Comparison of ENCODE assay signal across 17 cellular contexts in genomic region chr13:109802936-109803335, GRCh38. TPM values are rescaled to one million over a fixed set of nuclear protein-coding genes. Genes with fewer than 3 reads are reported as not detected.
DNase-seq lines count a peak whose midpoint lies in the region; ATAC-seq, FAIRE-seq and TF ChIP-seq lines count a peak whose summit lies in the region.
"Had no signal": no experiment of that assay in that cellular context is flagged by ENCODE, and none has a peak within 500 bp of the region (broad histone marks: within the 10 kb centered on the region; RNA-seq: fewer than 3 reads in every experiment).

No MANE protein-coding gene starts in this region.

- H3K4me1 Mint-ChIP-seq in type B pancreatic cell (ENCODE audit: unreplicated experiment) = no peaks in the 10 kb centered on the region
- H3K4me1 Mint-ChIP-seq: CD4-positive, alpha-beta memory T cell had no signal

- H3K27me3 ChIP-seq in HepG2 (ENCODE audit: control insufficient read depth in 1 of 2, insufficient read depth in 2 of 2, low read length in 2 of 2) = no peaks in the 10 kb centered on the region

- BruUV-seq in HepG2 (replicated peaks; lab: Mats Ljungman, UMichigan) = no TSS peak

- intact Hi-C loops in HepG2 (cut with micrococcal nuclease; ENCODE audit: unreplicated experiment) = no loop called here

- peak; percentile 80 for FAIRE-seq in HepG2 (lab: Jason Lieb, UNC)
- FAIRE-seq in D721Med (lab: Jason Lieb, UNC) = no peak

- no peak for TF ChIP-seq RAD21 in HepG2 (CRISPR knock-in tag; IDR thresholded peaks at IDR 0.05)

- in situ Hi-C loops in HepG2 (cut with HindIII; ENCODE audit: extremely low pct_ligation_motif_present, low pct_unique_long_range_greater_than_20kb) = no loop called here

- H3K36me3 Mint-ChIP-seq in type B pancreatic cell = no peaks in the 10 kb centered on the region
- H3K36me3 Mint-ChIP-seq: CD4-positive, alpha-beta memory T cell had no signal

- TF ChIP-seq POLR2A in HepG2 (IDR thresholded peaks at IDR 0.05; ENCODE audit: insufficient read depth in 1 of 2, low read depth in 2 of 2, low read length in 2 of 2) = no peak

- ATAC-seq in HepG2 (peak; percentile 100), HG02938 (IDR thresholded peaks at IDR 0.05; ENCODE audit: unreplicated experiment) (no peak)

- H3K79me2 ChIP-seq in HepG2 (ENCODE audit: insufficient read depth, low read length) = no peaks in the 10 kb centered on the region

- CTCF ChIA-PET in HepG2 (lab: Yijun Ruan, JAX; ENCODE audit: low intra/inter-chr PET ratio, low total read pairs) = no interaction called here

- WGBS in HepG2 (ENCODE audit: low lambda C conversion rate) = 4% methylated on average over 4 of the region's 4 CpGs

- H4K20me1 ChIP-seq in HepG2 (ENCODE audit: insufficient read depth, low read length) = no peaks in the 10 kb centered on the region

- POLR2A ChIA-PET in HepG2 (lab: Yijun Ruan, JAX) = no interaction called here

- H3K9ac ChIP-seq in HepG2 (ENCODE audit: insufficient read depth, low read depth, low read length) = no peak overlapping the region

- TF ChIP-seq EP300 in HepG2 (IDR thresholded peaks at IDR 0.05; ENCODE audit: low read depth in 2 of 2, low read length in 2 of 2) (peak in 1 of 2 experiments; percentile 61; a peak in 2 of 4 replicates), HepG2 (CRISPR knock-in tag; IDR thresholded peaks at IDR 0.05; ENCODE audit: borderline replicate concordance) (peak; percentile 33; the same call in 1 of the 2 replicates)

- H3K4me1 ChIP-seq in HepG2 (ENCODE audit: insufficient read depth, low read length) = peaks cover 18% of the 10 kb centered on the region

- H3K4me2 ChIP-seq in HepG2 (ENCODE audit: low read depth, low read length) = peak overlapping the region; percentile 53

- H3K4me3 ChIP-seq in HepG2 (replicated peaks in 1 of 3; ENCODE audit: insufficient read depth in 1 of 3, low read depth in 2 of 3, low read length in 3 of 3) = no peak overlapping the region
- H3K4me3 ChIP-seq: SK-N-MC had no signal

- DNase-seq in DMS153 (lab: John Stamatoyannopoulos, UW) (peak; percentile 45), DMS153 treated with DMSO at 0.1 percent for 48 hours (lab: John Stamatoyannopoulos, UW; ENCODE audit: unreplicated experiment) (no peak), SHP77 (lab: John Stamatoyannopoulos, UW) (peak; percentile 30 to 72), HepG2 (ENCODE audit: low spot score) (peak; percentile 79), type B pancreatic cell (ENCODE audit: extremely low spot score, unreplicated experiment) (no peak), GM20000 (ENCODE audit: low spot score) (no peak), D721Med (ENCODE audit: insufficient read length, low spot score) (no peak)
- DNase-seq: CD4-positive, alpha-beta memory T cell; EL; H7; KBM-7; NCI-H1417 treated with DMSO at 0.1 percent for 48 hours; NCI-H1930; NCI-H748 treated with DMSO at 0.1 percent for 48 hours had no signal

- peak overlapping the region; percentile 52 for H3K27ac ChIP-seq in HepG2 (ENCODE audit: extremely low read length, insufficient read depth, low read length)
- H3K27ac ChIP-seq: 22Rv1, SK-N-MC had no signal

- H3K4me3 Mint-ChIP-seq in type B pancreatic cell = no peak overlapping the region
- H3K4me3 Mint-ChIP-seq: CD4-positive, alpha-beta memory T cell had no signal

- no peak overlapping the region for H2AFZ ChIP-seq in HepG2 (ENCODE audit: low read length)

- H3K27me3 Mint-ChIP-seq in type B pancreatic cell = peaks cover 3% of the 10 kb centered on the region

- H3K36me3 ChIP-seq in HepG2 (replicated peaks in 1 of 2; ENCODE audit: control insufficient read depth in 1 of 2, insufficient read depth in 2 of 2, low read length in 2 of 2) = no peaks in the 10 kb centered on the region

- no peak for TF ChIP-seq CTCF in HepG2 (CRISPR knock-in tag; IDR thresholded peaks at IDR 0.05)
- TF ChIP-seq CTCF in type B pancreatic cell (conservative IDR thresholded peaks at IDR 0.05) = no peak
- TF ChIP-seq CTCF in GM20000 (IDR thresholded peaks at IDR 0.05; ENCODE audit: extremely low read depth, missing control alignments) = no peak
- TF ChIP-seq CTCF in D721Med (IDR thresholded peaks at IDR 0.05; ENCODE audit: insufficient read depth, missing control alignments) = no peak

- no peaks in the 10 kb centered on the region for H3K9me3 ChIP-seq in HepG2 (ENCODE audit: low read length)

- no peaks in the 10 kb centered on the region for H3K9me3 Mint-ChIP-seq in type B pancreatic cell
- H3K9me3 Mint-ChIP-seq: CD4-positive, alpha-beta memory T cell had no signal

- peak overlapping the region; percentile 70 for H3K27ac Mint-ChIP-seq in type B pancreatic cell
- H3K27ac Mint-ChIP-seq: CD4-positive, alpha-beta memory T cell had no signal

TF ChIP-seq in HepG2, 621 proteins besides CTCF, POLR2A, EP300 and RAD21 (continues in another document):
- TF ChIP-seq ZNF567 (CRISPR knock-in tag; IDR thresholded peaks at IDR 0.05; ENCODE audit: borderline replicate concordance) = no peak
- peak; percentile 41; the same call in 1 of the 2 replicates for TF ChIP-seq NCOA2 (CRISPR knock-in tag; IDR thresholded peaks at IDR 0.05)
- peak; percentile 67; the same call in 1 of the 2 replicates for TF ChIP-seq EHMT2 (IDR thresholded peaks at IDR 0.05; ENCODE audit: borderline replicate concordance, low read depth, low read length)
- TF ChIP-seq CEBPG (CRISPR knock-in tag; IDR thresholded peaks at IDR 0.05) = no peak
- TF ChIP-seq HOXA5 (CRISPR knock-in tag; IDR thresholded peaks at IDR 0.05) = no peak
- no peak for TF ChIP-seq ARID3A (IDR thresholded peaks at IDR 0.05; ENCODE audit: low read depth, low read length)
- TF ChIP-seq SOX6 (IDR thresholded peaks at IDR 0.05) = no peak
- TF ChIP-seq SOX6 (CRISPR knock-in tag; IDR thresholded peaks at IDR 0.05) = peak; percentile 53; the same call in 1 of the 2 replicates
- no peak for TF ChIP-seq ZNF781 (CRISPR knock-in tag; IDR thresholded peaks at IDR 0.05; ENCODE audit: borderline replicate concordance, not compliant biosample characterization)
- TF ChIP-seq CBFB (CRISPR knock-in tag; IDR thresholded peaks at IDR 0.05) = no peak
- TF ChIP-seq ZNF792 (CRISPR knock-in tag; IDR thresholded peaks at IDR 0.05) = 0 out of 2 replicates have a peak, but pooled peaks have one; percentile 27
- TF ChIP-seq BRF2 (CRISPR knock-in tag; IDR thresholded peaks at IDR 0.05) = no peak
- no peak for TF ChIP-seq MXD3 (CRISPR knock-in tag; IDR thresholded peaks at IDR 0.05)
- peak; percentile 57; the same call in 1 of the 2 replicates for TF ChIP-seq TCF7 (IDR thresholded peaks at IDR 0.05; ENCODE audit: low read depth)
- TF ChIP-seq ZFP36L1 (CRISPR knock-in tag; IDR thresholded peaks at IDR 0.05) = peak; percentile 45; the same call in 1 of the 2 replicates

RNA-seq across cellular contexts. Expression of gene IRS2, which starts 16.6 kb away (rescaled TPM):
- 0.02 TPM in 1 of 2 replicates, not detected in the other for total RNA-seq in HepG2 (2016; rRNA removed; fragmentation: Illumina TruSeq; extraction: Trizol)
- not detected in 2 replicates for total RNA-seq in HepG2 (2016; cell fraction: cytosol; rRNA removed; fragmentation: Illumina TruSeq; extraction: Trizol; ENCODE audit: low read depth)
- total RNA-seq in HepG2 (2016; cell fraction: insoluble cytoplasmic fraction; rRNA removed; fragmentation: Illumina TruSeq; extraction: Trizol) = 0.02 TPM in 1 of 2 replicates, not detected in the other
- total RNA-seq in HepG2 (2016; cell fraction: membrane; rRNA removed; fragmentation: Illumina TruSeq; extraction: Trizol) = not detected in 2 replicates
- 0.03 TPM in 2 replicates for total RNA-seq in HepG2 (2016; cell fraction: nucleus; rRNA removed; fragmentation: Illumina TruSeq; extraction: Trizol)
- 0.04 and 0.05 TPM in 2 replicates for polyA plus RNA-seq in HepG2 (2011; rRNA removed)
- polyA plus RNA-seq in HepG2 (2011; cell fraction: cytosol; rRNA removed) = 0.01 and 0.03 TPM in 2 replicates
- polyA plus RNA-seq in HepG2 (2011; cell fraction: nucleus; rRNA removed) = 0.07 and 0.14 TPM in 2 replicates
- 0.08 and 0.09 TPM in 2 replicates for polyA plus RNA-seq in HepG2 (2012)
- polyA plus RNA-seq in HepG2 (2016; cell fraction: cytosol; fragmentation: Illumina TruSeq; extraction: Trizol; ENCODE audit: low read depth) = not detected in 2 replicates
- polyA plus RNA-seq in HepG2 (2016; cell fraction: insoluble cytoplasmic fraction; fragmentation: Illumina TruSeq; extraction: Trizol; ENCODE audit: low read depth) = not detected in 2 replicates
- polyA plus RNA-seq in HepG2 (2016; cell fraction: membrane; fragmentation: Illumina TruSeq; extraction: Trizol; ENCODE audit: low read depth) = not detected in 2 replicates
- not detected in 2 replicates for polyA plus RNA-seq in HepG2 (2016; cell fraction: nucleus; fragmentation: Illumina TruSeq; extraction: Trizol; ENCODE audit: insufficient read depth, low read depth)
- polyA minus RNA-seq in HepG2 (2011; rRNA and poly(A)+ RNA removed; ENCODE audit: low replicate concordance) = 0.06 and 6.1 TPM in 2 replicates
- polyA minus RNA-seq in HepG2 (2011; cell fraction: cytosol; rRNA and poly(A)+ RNA removed) = 0.10 TPM in 1 of 2 replicates, not detected in the other
- polyA minus RNA-seq in HepG2 (2011; cell fraction: nucleus; rRNA and poly(A)+ RNA removed) = 0.12 and 0.13 TPM in 2 replicates
- total RNA-seq in type B pancreatic cell (ENCODE audit: low replicate concordance) = 19.4 and 30.1 TPM in 2 replicates

Comparison
In these comparisons a context has a peak if more than half of its experiments do, and no peak if none do; other contexts are left out.
1. DNase-seq: peak in DMS153 (single experiment), SHP77 (2 of 2) and HepG2 (single experiment); none in DMS153 treated with DMSO at 0.1 percent for 48 hours (single experiment), type B pancreatic cell (single experiment), GM20000 (single experiment) and D721Med (single experiment).
2. RNA of gene IRS2, which starts 16.6 kb away (total RNA-seq): 19.4 to 30.1 TPM in type B pancreatic cell; 0.02 to 0.03 TPM in HepG2; every median in the first group is over 10 times any median in the second.